Comparison of ENCODE assay signal across 1 cellular context in genomic region chr15:45121020-45121419, GRCh38.
A peak's percentile ranks its signal among the peaks of the same experiment; 100 is the strongest.
TF ChIP-seq lines count a peak whose summit lies in the region.

No MANE protein-coding gene starts in this region.

TF ChIP-seq in GM12878, 131 proteins besides CTCF, POLR2A, EP300 and RAD21:
- TF ChIP-seq ZBTB33 (IDR thresholded peaks at IDR 0.05) (no peak), NR2C2 (IDR thresholded peaks at IDR 0.05; ENCODE audit: borderline replicate concordance, control insufficient read depth, insufficient read length, low read depth) (no peak), BCL11A (IDR thresholded peaks at IDR 0.05; ENCODE audit: low read depth, low read length) (0 out of 2 replicates have a peak, but pooled peaks have one; percentile 66), IRF4 (IDR thresholded peaks at IDR 0.05; ENCODE audit: low read depth, low read length) (peak; percentile 55; the same call in 1 of the 2 replicates), RFX5 (IDR thresholded peaks at IDR 0.05; ENCODE audit: low read depth, low read length) (no peak), PAX5 (IDR thresholded peaks at IDR 0.05; ENCODE audit: borderline replicate concordance, low read depth, low read length) (peak; percentile 46; the same call in 1 of the 2 replicates), RUNX3 (IDR thresholded peaks at IDR 0.05; ENCODE audit: low read length) (peak; percentile 48; the same call in 1 of the 2 replicates), NRF1 (conservative IDR thresholded peaks at IDR 0.05; ENCODE audit: low read depth, low read length) (no peak), SMARCA5 (IDR thresholded peaks at IDR 0.05) (no peak), IKZF1 (conservative IDR thresholded peaks at IDR 0.05) (no peak), ETV6 (conservative IDR thresholded peaks at IDR 0.05 in 1 of 2, IDR thresholded peaks at IDR 0.05 in 1 of 2; ENCODE audit: borderline replicate concordance in 1 of 2, low read depth in 1 of 2) (no peak), CEBPB (IDR thresholded peaks at IDR 0.05; ENCODE audit: borderline replicate concordance in 1 of 2, low read depth in 2 of 2, low read length in 2 of 2) (no peak), ZBTB11 (CRISPR knock-in tag; IDR thresholded peaks at IDR 0.05) (no peak), CREB1 (IDR thresholded peaks at IDR 0.05; ENCODE audit: low read depth) (no peak), IKZF2 (IDR thresholded peaks at IDR 0.05) (no peak), HDAC6 (IDR thresholded peaks at IDR 0.05; ENCODE audit: unreplicated experiment) (no peak), IRF3 (IDR thresholded peaks at IDR 0.05) (no peak), JUND (IDR thresholded peaks at IDR 0.05; ENCODE audit: low read depth, low read length) (no peak), JUNB (IDR thresholded peaks at IDR 0.05) (peak; percentile 36; the same call in 1 of the 2 replicates), HCFC1 (IDR thresholded peaks at IDR 0.05; ENCODE audit: low read length) (no peak)
